ENCODE assay signal across 18 cellular contexts in the genomic region with DNA sequence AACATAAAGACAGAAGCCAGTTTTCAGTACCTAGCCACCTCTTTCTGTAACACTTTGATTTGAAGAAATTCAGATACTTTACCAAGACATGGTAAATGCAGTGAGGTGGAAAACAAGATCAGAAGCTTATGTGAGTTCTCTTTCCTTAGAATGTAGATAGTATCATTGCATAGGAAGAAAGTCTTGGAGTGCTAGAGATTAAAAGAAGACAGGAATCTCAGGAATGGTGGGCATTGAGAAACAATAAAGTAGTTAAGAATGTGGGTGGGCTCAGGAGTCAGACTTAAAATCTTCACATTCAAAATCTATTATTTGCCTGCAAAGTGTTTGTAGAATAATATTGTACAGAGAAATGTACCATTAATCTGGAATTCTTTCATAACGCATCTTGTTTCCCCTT. TPM values are rescaled to one million over a fixed set of nuclear protein-coding genes. Genes with fewer than 3 reads are reported as not detected.
A peak's percentile ranks its signal among the peaks of the same experiment; 100 is the strongest.
DNase-seq lines count a peak whose midpoint lies in the region; ATAC-seq and TF ChIP-seq lines count a peak whose summit lies in the region.
"Had no signal": no experiment of that assay in that cellular context is flagged by ENCODE, and none has a peak within 500 bp of the region (broad histone marks: within the 10 kb centered on the region; RNA-seq: fewer than 3 reads in every experiment).

No MANE protein-coding gene starts in this region.

- H3F3A ChIP-seq in GM23338 (replicated peaks; ENCODE audit: low read depth) = no peaks in the 10 kb centered on the region

- H3K27me3 ChIP-seq in GM23338 (ENCODE audit: insufficient read depth) = no peaks in the 10 kb centered on the region
- H3K27me3 ChIP-seq: BLaER1, MG63 had no signal

- ATAC-seq in GM23338 = peak; percentile 54
- peak; percentile 67 for ATAC-seq in WTC11
- ATAC-seq in activated T-helper 17 cell treated with anti-CD3 and anti-CD28 coated beads, Interleukin-2, amount 50 U/mL, for 72 hours (replicated peaks) = no peak

- H4K20me1 ChIP-seq in GM23338 (replicated peaks; ENCODE audit: insufficient read depth) = no peaks in the 10 kb centered on the region
- H4K20me1 ChIP-seq: BLaER1 had no signal

- H3K36me3 Mint-ChIP-seq in GM23338 (ENCODE audit: low read depth) (no peaks in the 10 kb centered on the region), WTC11 (no peaks in the 10 kb centered on the region)
- H3K36me3 Mint-ChIP-seq in activated T-helper 17 cell treated with anti-CD3 and anti-CD28 coated beads, Interleukin-2, amount 50 U/mL, for 72 hours (ENCODE audit: low read depth) = peaks cover 40% of the 10 kb centered on the region

- H3K27ac Mint-ChIP-seq in GM23338 (peak overlapping the region; percentile 31; the same call in 1 of the 2 replicates), WTC11 (peak overlapping the region; percentile 36)
- no peak overlapping the region for H3K27ac Mint-ChIP-seq in activated T-helper 17 cell treated with anti-CD3 and anti-CD28 coated beads, Interleukin-2, amount 50 U/mL, for 72 hours

- CTCF ChIA-PET in WTC11 (lab: Charles Lee) = interaction anchor here (0.6 to 1.6 kb wide), 4 partner anchors 11 to 74 kb away, joined by 3 to 8 read pairs (median 4); no protein-coding TSS in a partner anchor

- peaks cover 20% of the 10 kb centered on the region for H3K4me1 ChIP-seq in GM23338 (ENCODE audit: insufficient read depth)
- H3K4me1 ChIP-seq: BLaER1 had no signal

- peak overlapping the region; percentile 16; the same call in 1 of the 2 replicates for H3K27ac ChIP-seq in GM23338 (ENCODE audit: low read depth)
- H3K27ac ChIP-seq: BLaER1, GM23248 had no signal

- no peaks in the 10 kb centered on the region for H3K27me3 Mint-ChIP-seq in GM23338 (ENCODE audit: insufficient read depth, low read depth, poor library complexity)
- no peaks in the 10 kb centered on the region for H3K27me3 Mint-ChIP-seq in WTC11 (ENCODE audit: low read depth)
- H3K27me3 Mint-ChIP-seq in activated T-helper 17 cell treated with anti-CD3 and anti-CD28 coated beads, Interleukin-2, amount 50 U/mL, for 72 hours = no peaks in the 10 kb centered on the region
- H3K27me3 Mint-ChIP-seq: CD4-positive, alpha-beta memory T cell had no signal

- H3K36me3 ChIP-seq in GM23338 (ENCODE audit: insufficient read depth) = no peaks in the 10 kb centered on the region
- H3K36me3 ChIP-seq: MG63 had no signal

- H3K4me1 Mint-ChIP-seq in GM23338 (peaks cover 24% of the 10 kb centered on the region), WTC11 (peaks cover 21% of the 10 kb centered on the region)
- no peaks in the 10 kb centered on the region for H3K4me1 Mint-ChIP-seq in activated T-helper 17 cell treated with anti-CD3 and anti-CD28 coated beads, Interleukin-2, amount 50 U/mL, for 72 hours
- H3K4me1 Mint-ChIP-seq: CD4-positive, alpha-beta memory T cell had no signal

- H3K4me3 Mint-ChIP-seq in GM23338 = no peak overlapping the region
- no peak overlapping the region for H3K4me3 Mint-ChIP-seq in WTC11
- no peak overlapping the region for H3K4me3 Mint-ChIP-seq in activated T-helper 17 cell treated with anti-CD3 and anti-CD28 coated beads, Interleukin-2, amount 50 U/mL, for 72 hours
- H3K4me3 Mint-ChIP-seq: CD4-positive, alpha-beta memory T cell had no signal

- DNase-seq in GM23338 (ENCODE audit: low spot score) (peak; percentile 60), WTC11 (ENCODE audit: low spot score) (no peak), fibroblast of the aortic adventitia (ENCODE audit: low read depth) (peak; percentile 11), retinal pigment epithelial cell (ENCODE audit: low read depth) (peak; percentile 45), NCI-H2081 (lab: John Stamatoyannopoulos, UW) (no peak), SK-N-DZ (ENCODE audit: low spot score) (no peak), SKM-1 treated with dmso at 0.1 percent for 144 hours (lab: John Stamatoyannopoulos, UW; ENCODE audit: unreplicated experiment) (no peak)
- DNase-seq: CD4-positive, alpha-beta memory T cell; DND-41; MG63; NCI-H1694 treated with DMSO at 0.1 percent for 48 hours; NCI-H446; NCI-H526; Right ventricle myocardium superior; SK-N-SH had no signal

- H3K9me3 Mint-ChIP-seq in GM23338 (no peaks in the 10 kb centered on the region), WTC11 (no peaks in the 10 kb centered on the region)
- no peaks in the 10 kb centered on the region for H3K9me3 Mint-ChIP-seq in activated T-helper 17 cell treated with anti-CD3 and anti-CD28 coated beads, Interleukin-2, amount 50 U/mL, for 72 hours
- H3K9me3 Mint-ChIP-seq: CD4-positive, alpha-beta memory T cell had no signal

- H3K9me2 ChIP-seq in GM23338 (ENCODE audit: insufficient read depth) = no peaks in the 10 kb centered on the region

- H3K4me3 ChIP-seq in GM23338 (no peak overlapping the region), fibroblast of the aortic adventitia (ENCODE audit: low read depth, low read length) (no peak overlapping the region), retinal pigment epithelial cell (ENCODE audit: low read length) (no peak overlapping the region)
- H3K4me3 ChIP-seq: BLaER1, GM23248, MG63 had no signal

- H3K4me2 ChIP-seq in GM23338 = peak overlapping the region; percentile 0
- H3K4me2 ChIP-seq: BLaER1, SK-N-SH had no signal

- POLR2A ChIA-PET in WTC11 (lab: Charles Lee) = no interaction called here

- H2AFZ ChIP-seq in GM23338 = no peak overlapping the region
- H2AFZ ChIP-seq: GM23248 had no signal

- no peaks in the 10 kb centered on the region for H3K79me2 ChIP-seq in GM23338 (replicated peaks; ENCODE audit: insufficient read depth)

- TF ChIP-seq CTCF in GM23338 (conservative IDR thresholded peaks at IDR 0.05; ENCODE audit: low read depth in 2 of 2) (no peak), WTC11 (IDR thresholded peaks at IDR 0.05) (no peak), fibroblast of the aortic adventitia (IDR thresholded peaks at IDR 0.05; ENCODE audit: insufficient read depth, low read length) (no peak), retinal pigment epithelial cell (conservative IDR thresholded peaks at IDR 0.05; ENCODE audit: low read depth, low read length) (no peak)

TF ChIP-seq in GM23338, 12 proteins besides CTCF, POLR2A, EP300 and RAD21 (continues in another document):
- TF ChIP-seq EZH2phosphoT487 (IDR thresholded peaks at IDR 0.05; ENCODE audit: unreplicated experiment) (no peak), STAT1 (IDR thresholded peaks at IDR 0.05; ENCODE audit: unreplicated experiment) (no peak), POLR2AphosphoS5 (IDR thresholded peaks at IDR 0.05; ENCODE audit: low read depth) (no peak), NANOG (IDR thresholded peaks at IDR 0.05; ENCODE audit: borderline replicate concordance) (no peak)

TF ChIP-seq in WTC11, 78 proteins besides CTCF, POLR2A, EP300 and RAD21 (continues in another document):
- TF ChIP-seq AR (CRISPR knock-in tag; IDR thresholded peaks at IDR 0.05) (no peak), NR1H2 (CRISPR knock-in tag; IDR thresholded peaks at IDR 0.05) (no peak), ZNF423 (CRISPR knock-in tag; IDR thresholded peaks at IDR 0.05) (no peak), HMGXB4 (CRISPR knock-in tag; IDR thresholded peaks at IDR 0.05) (no peak)

RNA-seq across cellular contexts. Expression of gene POLL, which starts 58.9 kb away (rescaled TPM):
- total RNA-seq in GM23338 (2014; rRNA removed; shearing (Covaris generic)) = 24.0 and 24.3 TPM in 2 replicates
- polyA plus RNA-seq in GM23338 (2016; fragmentation: Nextera tagmentation; extraction: Ambion mirVana) = 17.3 and 18.2 TPM in 2 replicates
- total RNA-seq in WTC11 (2021) = 40.7 to 46.2 TPM (median 41.3 TPM) in 3 replicates
- 11.1 and 16.8 TPM in 2 replicates for total RNA-seq in fibroblast of the aortic adventitia (ENCODE audit: low replicate concordance)
- 13.1 and 19.5 TPM in 2 replicates for polyA plus RNA-seq in SK-N-DZ (2014; cell fraction: cytosol; rRNA removed)
- polyA plus RNA-seq in SK-N-DZ (2014; cell fraction: nucleus; rRNA removed) = 32.9 and 44.4 TPM in 2 replicates
- total RNA-seq in activated T-helper 17 cell treated with anti-CD3 and anti-CD28 coated beads, Interleukin-2, amount 50 U/mL, for 72 hours = 10 to 100 TPM; 26.3 to 46.8 TPM

RNA-seq across cellular contexts. Expression of gene DPCD, which starts 58.9 kb away (rescaled TPM):
- 22.5 and 48.4 TPM in 2 replicates for total RNA-seq in GM23338 (2014; rRNA removed; shearing (Covaris generic))
- 36.3 and 38.1 TPM in 2 replicates for polyA plus RNA-seq in GM23338 (2016; fragmentation: Nextera tagmentation; extraction: Ambion mirVana)
- total RNA-seq in WTC11 (2021) (21.8 to 23.8 TPM (median 22.0 TPM) in 3 replicates), fibroblast of the aortic adventitia (ENCODE audit: low replicate concordance) (46.3 and 76.9 TPM in 2 replicates)
- polyA plus RNA-seq in SK-N-DZ (2014; cell fraction: cytosol; rRNA removed) = 59.7 and 66.7 TPM in 2 replicates
- 31.6 and 34.6 TPM in 2 replicates for polyA plus RNA-seq in SK-N-DZ (2014; cell fraction: nucleus; rRNA removed)
- 10 to 100 TPM; 10.6 to 19.2 TPM for total RNA-seq in activated T-helper 17 cell treated with anti-CD3 and anti-CD28 coated beads, Interleukin-2, amount 50 U/mL, for 72 hours

Comparison
In these comparisons a context has a peak if more than half of its experiments do, and no peak if none do; other contexts are left out.
1. DNase-seq: peak in GM23338 (single experiment), fibroblast of the aortic adventitia (single experiment) and retinal pigment epithelial cell (single experiment); none in WTC11 (single experiment), NCI-H2081 (0 of 2), SK-N-DZ (single experiment) and SKM-1 treated with dmso at 0.1 percent for 144 hours (single experiment).